11 cellular contexts compared by ENCODE assay signal in the genomic region with DNA sequence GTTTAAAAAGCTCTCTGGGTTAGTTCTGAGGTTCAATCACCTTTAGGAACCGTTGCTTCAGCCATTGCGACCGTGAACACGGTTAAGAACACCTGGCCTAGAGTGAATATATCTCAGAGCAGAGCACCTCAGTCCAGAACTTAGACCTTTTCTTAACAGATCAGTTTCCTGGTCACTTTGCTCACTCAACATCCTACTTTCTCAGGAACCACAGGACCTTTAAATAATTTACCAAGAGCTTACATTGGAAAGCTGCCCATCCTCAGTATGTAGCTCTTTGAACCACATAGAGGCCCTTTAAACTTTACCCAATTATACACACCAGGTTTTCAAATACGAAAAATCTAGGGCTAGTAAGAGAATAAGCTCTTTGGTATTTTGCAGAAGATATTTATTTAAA.
A peak's percentile ranks its signal among the peaks of the same experiment; 100 is the strongest.
DNase-seq lines count a peak whose midpoint lies in the region; ATAC-seq, FAIRE-seq and TF ChIP-seq lines count a peak whose summit lies in the region.
"Had no signal": no experiment of that assay in that cellular context is flagged by ENCODE, and none has a peak within 500 bp of the region (broad histone marks: within the 10 kb centered on the region; RNA-seq: fewer than 3 reads in every experiment).

No MANE protein-coding gene starts in this region.

- intact Hi-C loops in left colon (cut with DNase I, micrococcal nuclease) = no loop called here

- no peak for DNase-seq in left colon
- no peak for DNase-seq in HTR-8/SVneo (ENCODE audit: insufficient read length, low spot score)
- DNase-seq in stimulated activated CD4-positive, alpha-beta T cell treated with anti-CD3 and anti-CD28 coated beads, Interleukin-4, amount 100 ng/mL, for 1 hour = no peak
- DNase-seq in HEK293T (ENCODE audit: extremely low spot score) = no peak
- DNase-seq: CD4-positive, alpha-beta memory T cell; posterior cingulate gyrus had no signal

- no peak for FAIRE-seq in HTR-8/SVneo (lab: Jason Lieb, UNC)
- FAIRE-seq: endothelial cell of umbilical vein had no signal

- ATAC-seq in GM18873 (IDR thresholded peaks at IDR 0.05; ENCODE audit: low FRiP score, unreplicated experiment) = peak; percentile 49
- ATAC-seq in HG02588 (IDR thresholded peaks at IDR 0.05; ENCODE audit: unreplicated experiment) = peak; percentile 49
- peak; percentile 64 for ATAC-seq in HG03460 (IDR thresholded peaks at IDR 0.05; ENCODE audit: unreplicated experiment)
- peak; percentile 73 for ATAC-seq in left colon
- ATAC-seq in esophagus mucosa = no peak

- CTCF ChIA-PET in HEK293T (lab: Yijun Ruan, JAX) = no interaction called here

- POLR2A ChIA-PET in HEK293T (lab: Yijun Ruan, JAX) = interaction anchor here (1.5 kb wide), 1 partner anchor 18 kb away, joined by 5 read pairs; no protein-coding TSS in a partner anchor

TF ChIP-seq in HEK293T, 16 proteins besides CTCF, POLR2A, EP300 and RAD21:
- TF ChIP-seq TARDBP (IDR thresholded peaks at IDR 0.05) = no peak
- no peak for TF ChIP-seq FOXM1 (IDR thresholded peaks at IDR 0.05; ENCODE audit: borderline replicate concordance)
- no peak for TF ChIP-seq LEF1 (IDR thresholded peaks at IDR 0.05; ENCODE audit: borderline replicate concordance)
- no peak for TF ChIP-seq L3MBTL2 (conservative IDR thresholded peaks at IDR 0.05)
- TF ChIP-seq NFRKB (IDR thresholded peaks at IDR 0.05) = no peak
- no peak for TF ChIP-seq CTBP1 (IDR thresholded peaks at IDR 0.05; ENCODE audit: borderline replicate concordance)
- TF ChIP-seq HDGF (IDR thresholded peaks at IDR 0.05; ENCODE audit: borderline replicate concordance) = no peak
- no peak for TF ChIP-seq SUZ12 (IDR thresholded peaks at IDR 0.05)
